1 cellular context compared by ENCODE assay signal in genomic region chr22:46209262-46209661, GRCh38.
TF ChIP-seq lines count a peak whose summit lies in the region.

No MANE protein-coding gene starts in this region.

TF ChIP-seq in SK-N-SH, 30 proteins besides CTCF, POLR2A, EP300 and RAD21 (continued from another document):
- TF ChIP-seq, protein P1, sequence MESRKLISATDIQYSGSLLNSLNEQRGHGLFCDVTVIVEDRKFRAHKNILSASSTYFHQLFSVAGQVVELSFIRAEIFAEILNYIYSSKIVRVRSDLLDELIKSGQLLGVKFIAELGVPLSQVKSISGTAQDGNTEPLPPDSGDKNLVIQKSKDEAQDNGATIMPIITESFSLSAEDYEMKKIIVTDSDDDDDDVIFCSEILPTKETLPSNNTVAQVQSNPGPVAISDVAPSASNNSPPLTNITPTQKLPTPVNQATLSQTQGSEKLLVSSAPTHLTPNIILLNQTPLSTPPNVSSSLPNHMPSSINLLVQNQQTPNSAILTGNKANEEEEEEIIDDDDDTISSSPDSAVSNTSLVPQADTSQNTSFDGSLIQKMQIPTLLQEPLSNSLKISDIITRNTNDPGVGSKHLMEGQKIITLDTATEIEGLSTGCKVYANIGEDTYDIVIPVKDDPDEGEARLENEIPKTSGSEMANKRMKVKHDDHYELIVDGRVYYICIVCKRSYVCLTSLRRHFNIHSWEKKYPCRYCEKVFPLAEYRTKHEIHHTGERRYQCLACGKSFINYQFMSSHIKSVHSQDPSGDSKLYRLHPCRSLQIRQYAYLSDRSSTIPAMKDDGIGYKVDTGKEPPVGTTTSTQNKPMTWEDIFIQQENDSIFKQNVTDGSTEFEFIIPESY (IDR thresholded peaks at IDR 0.05; ENCODE audit: borderline replicate concordance, low read depth): no peak
